In the genomic region with DNA sequence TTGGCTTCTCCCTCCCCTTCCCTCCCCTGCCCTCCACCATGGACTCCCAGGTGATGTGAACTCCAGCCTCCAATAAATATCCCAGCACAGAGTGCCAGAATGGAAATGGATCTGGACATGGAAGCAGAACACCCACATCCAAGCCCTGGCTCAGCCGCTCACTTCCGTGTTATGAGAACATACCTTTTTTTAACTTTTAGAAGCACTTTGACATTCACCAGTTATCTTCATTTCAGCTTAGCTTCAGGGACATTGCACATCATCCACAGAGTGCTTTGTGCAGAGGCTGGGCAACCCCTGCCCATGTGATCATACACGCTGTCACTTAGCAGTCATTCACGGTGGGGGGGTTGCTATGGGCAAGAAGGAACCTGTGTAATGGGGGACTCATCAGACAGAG, we compare ENCODE assay signal across 23 cellular contexts.
"Had no signal": no experiment of that assay in that cellular context is flagged by ENCODE, and none has a peak within 500 bp of the region (broad histone marks: within the 10 kb centered on the region; RNA-seq: fewer than 3 reads in every experiment).

No MANE protein-coding gene starts in this region.

- H3K27ac ChIP-seq: foreskin keratinocyte, left lung, pancreas, stomach, thoracic aorta had no signal

- ATAC-seq: effector memory CD8-positive, alpha-beta T cell; foreskin keratinocyte; left lung; pancreas had no signal

- H3K4me3 ChIP-seq: left lung, lung, pancreas, stomach, thoracic aorta had no signal

- H3K9me3 ChIP-seq: left lung, pancreas, stomach, thoracic aorta had no signal

- H3K4me1 ChIP-seq: pancreas had no signal

- H3K4me1 Mint-ChIP-seq: naive B cell had no signal

- H3K36me3 ChIP-seq: left lung, pancreas, stomach, thoracic aorta had no signal

- DNase-seq: cerebellar nuclear complex; effector memory CD8-positive, alpha-beta T cell; erythroblast; foreskin keratinocyte; head of caudate nucleus; islet precursor cell; left lung; mesenchymal stem cell; midbrain; naive B cell; occipital lobe; pancreas; small intestine; stimulated activated CD4-positive, alpha-beta T cell treated with anti-CD3 and anti-CD28 coated beads, Interleukin-12 subunit alpha, Interleukin-12 subunit beta, amount 100 ng/mL, for 4 hours; stimulated activated naive CD4-positive, alpha-beta T cell; stomach; substantia nigra; trophoblast cell had no signal

- H3K36me3 Mint-ChIP-seq: naive B cell had no signal

- H3K27me3 ChIP-seq: foreskin keratinocyte, left lung, pancreas, stomach had no signal

- H3K27ac Mint-ChIP-seq: dendritic cell treated with granulocyte-macrophage colony-stimulating factor and Interleukin-4, amounts not matched to agents 40 ng/mL and 50 ng/mL, for 4 days; effector memory CD8-positive, alpha-beta T cell; naive B cell; nephron; progenitor cell of endocrine pancreas had no signal

- H3K4me3 Mint-ChIP-seq: dendritic cell treated with granulocyte-macrophage colony-stimulating factor and Interleukin-4, amounts not matched to agents 40 ng/mL and 50 ng/mL, for 4 days; effector memory CD8-positive, alpha-beta T cell; naive B cell; nephron had no signal

- H3K9me3 Mint-ChIP-seq: effector memory CD8-positive, alpha-beta T cell; naive B cell; nephron had no signal
